In genomic region chr6:136920858-136921520, GRCh38 we compare ENCODE assay signal across 7 cellular contexts.
DNase-seq lines count a peak whose midpoint lies in the region; ATAC-seq lines count a peak whose summit lies in the region.

No MANE protein-coding gene starts in this region.

- peak overlapping the region; percentile 58 for H3K4me3 Mint-ChIP-seq in activated naive CD8-positive, alpha-beta T cell treated with anti-CD3 and anti-CD28 coated beads, Interleukin-2, amount 50 U/mL, for 24 hours
- peak overlapping the region; percentile 86 to 88 for H3K4me3 Mint-ChIP-seq in stimulated activated naive B cell treated with anti-CD40 and anti-IgM and Interleukin-4, amounts not matched to agents 10 μg/mL and 1 μg/mL and 100 μg/mL, for 72 hours

- DNase-seq in ELF-1 (ENCODE audit: low read depth, low spot score) (peak; percentile 20), HuH-7 (ENCODE audit: low spot score) (peak; percentile 48), iPS-NIHi7 (ENCODE audit: extremely low spot score) (peak; percentile 31), NCI-H446 (lab: John Stamatoyannopoulos, UW) (no peak), GM19240 (ENCODE audit: insufficient read length, low spot score) (no peak)
- peak; percentile 31 for DNase-seq in activated naive CD8-positive, alpha-beta T cell treated with anti-CD3 and anti-CD28 coated beads, Interleukin-2, amount 50 U/mL, for 24 hours
- DNase-seq in stimulated activated naive B cell treated with anti-CD40 and anti-IgM and Interleukin-4, amounts not matched to agents 10 μg/mL and 1 μg/mL and 100 μg/mL, for 72 hours: no peak

- peaks cover 51% of the 10 kb centered on the region for H3K27me3 Mint-ChIP-seq in activated naive CD8-positive, alpha-beta T cell treated with anti-CD3 and anti-CD28 coated beads, Interleukin-2, amount 50 U/mL, for 24 hours
- H3K27me3 Mint-ChIP-seq in stimulated activated naive B cell treated with anti-CD40 and anti-IgM and Interleukin-4, amounts not matched to agents 10 μg/mL and 1 μg/mL and 100 μg/mL, for 72 hours: peaks cover 46 to 56% of the 10 kb centered on the region in 2 donors

- no peak overlapping the region for H3K27ac Mint-ChIP-seq in activated naive CD8-positive, alpha-beta T cell treated with anti-CD3 and anti-CD28 coated beads, Interleukin-2, amount 50 U/mL, for 24 hours
- H3K27ac Mint-ChIP-seq in stimulated activated naive B cell treated with anti-CD40 and anti-IgM and Interleukin-4, amounts not matched to agents 10 μg/mL and 1 μg/mL and 100 μg/mL, for 72 hours: peak overlapping the region; percentile 79

- H3K36me3 Mint-ChIP-seq in activated naive CD8-positive, alpha-beta T cell treated with anti-CD3 and anti-CD28 coated beads, Interleukin-2, amount 50 U/mL, for 24 hours (ENCODE audit: low read depth): peaks cover 2% of the 10 kb centered on the region
- H3K36me3 Mint-ChIP-seq in stimulated activated naive B cell treated with anti-CD40 and anti-IgM and Interleukin-4, amounts not matched to agents 10 μg/mL and 1 μg/mL and 100 μg/mL, for 72 hours: peaks cover 8 to 12% of the 10 kb centered on the region in 2 donors

- H3K4me1 Mint-ChIP-seq in activated naive CD8-positive, alpha-beta T cell treated with anti-CD3 and anti-CD28 coated beads, Interleukin-2, amount 50 U/mL, for 24 hours: peaks cover 26% of the 10 kb centered on the region
- H3K4me1 Mint-ChIP-seq in stimulated activated naive B cell treated with anti-CD40 and anti-IgM and Interleukin-4, amounts not matched to agents 10 μg/mL and 1 μg/mL and 100 μg/mL, for 72 hours: peaks cover 15 to 39% of the 10 kb centered on the region in 2 donors

- ATAC-seq in activated naive CD8-positive, alpha-beta T cell treated with anti-CD3 and anti-CD28 coated beads, Interleukin-2, amount 50 U/mL, for 24 hours: peak; percentile 35
- ATAC-seq in stimulated activated naive B cell treated with anti-CD40 and anti-IgM and Interleukin-4, amounts not matched to agents 10 μg/mL and 1 μg/mL and 100 μg/mL, for 72 hours (replicated peaks): peak; percentile 21 to 25

- no peaks in the 10 kb centered on the region for H3K9me3 Mint-ChIP-seq in activated naive CD8-positive, alpha-beta T cell treated with anti-CD3 and anti-CD28 coated beads, Interleukin-2, amount 50 U/mL, for 24 hours
- no peaks in the 10 kb centered on the region for H3K9me3 Mint-ChIP-seq in stimulated activated naive B cell treated with anti-CD40 and anti-IgM and Interleukin-4, amounts not matched to agents 10 μg/mL and 1 μg/mL and 100 μg/mL, for 72 hours

Comparison
In these comparisons a context has a peak if more than half of its experiments do, and no peak if none do; other contexts are left out.
1. DNase-seq: peak in ELF-1 (single experiment), HuH-7 (single experiment), activated naive CD8-positive, alpha-beta T cell treated with anti-CD3 and anti-CD28 coated beads, Interleukin-2, amount 50 U/mL, for 24 hours (single experiment) and iPS-NIHi7 (single experiment); none in stimulated activated naive B cell treated with anti-CD40 and anti-IgM and Interleukin-4, amounts not matched to agents 10 μg/mL and 1 μg/mL and 100 μg/mL, for 72 hours (single experiment), NCI-H446 (0 of 2) and GM19240 (single experiment).